Comparison of ENCODE assay signal across 16 cellular contexts in the genomic region with DNA sequence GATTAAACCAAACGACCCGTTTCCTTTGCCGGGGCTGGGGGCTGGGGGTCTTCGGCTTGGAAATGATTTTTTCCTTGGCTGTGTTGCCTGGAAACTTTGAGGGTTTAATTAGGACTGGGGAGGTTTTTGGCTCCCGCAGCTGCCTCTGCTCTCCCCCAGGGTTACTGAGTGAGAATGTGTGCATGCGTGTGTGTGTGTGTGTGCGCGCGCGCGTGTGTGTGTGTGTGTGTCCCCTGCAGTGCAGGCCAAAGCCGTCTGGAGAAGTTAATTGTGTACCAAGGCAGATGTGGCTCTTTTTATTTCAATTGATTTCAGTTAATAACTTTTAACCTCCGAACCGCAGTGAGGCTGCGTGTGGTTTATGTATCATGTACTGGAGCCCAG.
DNase-seq lines count a peak whose midpoint lies in the region; ATAC-seq and TF ChIP-seq lines count a peak whose summit lies in the region.
"Had no signal": no experiment of that assay in that cellular context is flagged by ENCODE, and none has a peak within 500 bp of the region (broad histone marks: within the 10 kb centered on the region; RNA-seq: fewer than 3 reads in every experiment).

No MANE protein-coding gene starts in this region.

- DNase-seq in NCI-H2227 (lab: John Stamatoyannopoulos, UW; ENCODE audit: unreplicated experiment), result peak; percentile 77
- DNase-seq in WTC11 (ENCODE audit: low spot score), result no peak
- DNase-seq in left ventricle myocardium superior, result peak; percentile 56
- peak; percentile 44 for DNase-seq in retina
- no peak for DNase-seq in tibial artery
- DNase-seq in glomerular visceral epithelial cell (ENCODE audit: extremely low spot score), result no peak

- H3K36me3 Mint-ChIP-seq in WTC11, result no peaks in the 10 kb centered on the region
- H3K36me3 Mint-ChIP-seq: activated naive CD4-positive, alpha-beta T cell treated with anti-CD3 and anti-CD28 coated beads, Interleukin-2, amount 10 ng/mL, durations not matched to agents 7 days and 5 days had no signal

- peak; percentile 16 for ATAC-seq in WTC11
- peak; percentile 77 for ATAC-seq in left ventricle myocardium superior
- ATAC-seq in HG03108 (IDR thresholded peaks at IDR 0.05; ENCODE audit: unreplicated experiment), result no peak

- no peak overlapping the region for H3K4me3 ChIP-seq in tibial artery
- H3K4me3 ChIP-seq: adrenal gland, lung, PC-9, thyroid gland had no signal

- no peaks in the 10 kb centered on the region; the same call in 1 of the 2 replicates for H3K27me3 Mint-ChIP-seq in WTC11 (ENCODE audit: low read depth)

- no peaks in the 10 kb centered on the region for H3K36me3 ChIP-seq in tibial artery
- H3K36me3 ChIP-seq: adrenal gland, brain microvascular endothelial cell, thyroid gland had no signal

- H3K9me3 Mint-ChIP-seq in WTC11, result no peaks in the 10 kb centered on the region
- H3K9me3 Mint-ChIP-seq: activated naive CD4-positive, alpha-beta T cell treated with anti-CD3 and anti-CD28 coated beads, Interleukin-2, amount 10 ng/mL, durations not matched to agents 7 days and 5 days; activated T-helper 17 cell treated with anti-CD3 and anti-CD28 coated beads, Interleukin-2, amount 50 U/mL, for 72 hours had no signal

- H3K9me3 ChIP-seq in tibial artery, result no peaks in the 10 kb centered on the region
- H3K9me3 ChIP-seq: adrenal gland, thyroid gland had no signal

- H3K27me3 ChIP-seq in tibial artery, result no peaks in the 10 kb centered on the region
- H3K27me3 ChIP-seq: adrenal gland, brain microvascular endothelial cell, thyroid gland had no signal

- no peak overlapping the region for H3K27ac ChIP-seq in tibial artery
- H3K27ac ChIP-seq: adrenal gland, brain microvascular endothelial cell, dorsolateral prefrontal cortex, PC-9, thyroid gland had no signal

- intact Hi-C loops in left ventricle myocardium superior (cut with micrococcal nuclease), result loop anchor here (10.0 kb wide), 1 partner anchor 535 kb away; no protein-coding TSS in a partner anchor
- intact Hi-C loops in tibial artery (cut with DNase I; ENCODE audit: low total_unique reads), result no loop called here

- POLR2A ChIA-PET in WTC11 (lab: Charles Lee), result no interaction called here

- CTCF ChIA-PET in WTC11 (lab: Charles Lee), result interaction anchor here (0.6 to 4.6 kb wide), 31 partner anchors 9 to 741 kb away, joined by 3 to 27 read pairs (median 4); no protein-coding TSS in a partner anchor

- TF ChIP-seq CTCF in WTC11 (IDR thresholded peaks at IDR 0.05), result no peak
- TF ChIP-seq CTCF in tibial artery (IDR thresholded peaks at IDR 0.05), result no peak

- H3K4me3 Mint-ChIP-seq in WTC11, result no peak overlapping the region
- H3K4me3 Mint-ChIP-seq: activated CD8-positive, alpha-beta T cell treated with anti-CD3 and anti-CD28 coated beads, Interleukin-2, amount 10 ng/mL, durations not matched to agents 7 days and 5 days; activated naive CD4-positive, alpha-beta T cell treated with anti-CD3 and anti-CD28 coated beads, Interleukin-2, amount 10 ng/mL, durations not matched to agents 7 days and 5 days; activated T-helper 17 cell treated with anti-CD3 and anti-CD28 coated beads, Interleukin-2, amount 50 U/mL, for 72 hours had no signal

- H3K27ac Mint-ChIP-seq in WTC11, result peak overlapping the region; percentile 71
- H3K27ac Mint-ChIP-seq: activated CD8-positive, alpha-beta T cell treated with anti-CD3 and anti-CD28 coated beads, Interleukin-2, amount 10 ng/mL, durations not matched to agents 7 days and 5 days; activated naive CD4-positive, alpha-beta T cell treated with anti-CD3 and anti-CD28 coated beads, Interleukin-2, amount 10 ng/mL, durations not matched to agents 7 days and 5 days; activated T-helper 17 cell treated with anti-CD3 and anti-CD28 coated beads, Interleukin-2, amount 50 U/mL, for 72 hours had no signal

- H3K4me1 Mint-ChIP-seq in WTC11, result peaks cover 30% of the 10 kb centered on the region
- H3K4me1 Mint-ChIP-seq: activated naive CD4-positive, alpha-beta T cell treated with anti-CD3 and anti-CD28 coated beads, Interleukin-2, amount 10 ng/mL, durations not matched to agents 7 days and 5 days; activated T-helper 17 cell treated with anti-CD3 and anti-CD28 coated beads, Interleukin-2, amount 50 U/mL, for 72 hours had no signal

- H3K4me1 ChIP-seq in tibial artery, result no peaks in the 10 kb centered on the region
- H3K4me1 ChIP-seq: adrenal gland, thyroid gland had no signal

TF ChIP-seq in WTC11, 78 proteins besides CTCF, POLR2A, EP300 and RAD21:
- TF ChIP-seq EMX1 (CRISPR knock-in tag; IDR thresholded peaks at IDR 0.05), result no peak
- no peak for TF ChIP-seq ATF6 (CRISPR knock-in tag; IDR thresholded peaks at IDR 0.05)
- TF ChIP-seq ZSCAN18 (CRISPR knock-in tag; IDR thresholded peaks at IDR 0.05), result no peak
- TF ChIP-seq, protein P1, sequence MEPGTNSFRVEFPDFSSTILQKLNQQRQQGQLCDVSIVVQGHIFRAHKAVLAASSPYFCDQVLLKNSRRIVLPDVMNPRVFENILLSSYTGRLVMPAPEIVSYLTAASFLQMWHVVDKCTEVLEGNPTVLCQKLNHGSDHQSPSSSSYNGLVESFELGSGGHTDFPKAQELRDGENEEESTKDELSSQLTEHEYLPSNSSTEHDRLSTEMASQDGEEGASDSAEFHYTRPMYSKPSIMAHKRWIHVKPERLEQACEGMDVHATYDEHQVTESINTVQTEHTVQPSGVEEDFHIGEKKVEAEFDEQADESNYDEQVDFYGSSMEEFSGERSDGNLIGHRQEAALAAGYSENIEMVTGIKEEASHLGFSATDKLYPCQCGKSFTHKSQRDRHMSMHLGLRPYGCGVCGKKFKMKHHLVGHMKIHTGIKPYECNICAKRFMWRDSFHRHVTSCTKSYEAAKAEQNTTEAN (CRISPR knock-in tag; IDR thresholded peaks at IDR 0.05), result peak; percentile 9; the same call in 1 of the 2 replicates

Comparison
In these comparisons a context has a peak if more than half of its experiments do, and no peak if none do; other contexts are left out.
1. DNase-seq: peak in NCI-H2227 (single experiment), left ventricle myocardium superior (single experiment) and retina (single experiment); none in WTC11 (single experiment), tibial artery (0 of 2) and glomerular visceral epithelial cell (single experiment).